Comparison of ENCODE assay signal across 8 cellular contexts in the genomic region with DNA sequence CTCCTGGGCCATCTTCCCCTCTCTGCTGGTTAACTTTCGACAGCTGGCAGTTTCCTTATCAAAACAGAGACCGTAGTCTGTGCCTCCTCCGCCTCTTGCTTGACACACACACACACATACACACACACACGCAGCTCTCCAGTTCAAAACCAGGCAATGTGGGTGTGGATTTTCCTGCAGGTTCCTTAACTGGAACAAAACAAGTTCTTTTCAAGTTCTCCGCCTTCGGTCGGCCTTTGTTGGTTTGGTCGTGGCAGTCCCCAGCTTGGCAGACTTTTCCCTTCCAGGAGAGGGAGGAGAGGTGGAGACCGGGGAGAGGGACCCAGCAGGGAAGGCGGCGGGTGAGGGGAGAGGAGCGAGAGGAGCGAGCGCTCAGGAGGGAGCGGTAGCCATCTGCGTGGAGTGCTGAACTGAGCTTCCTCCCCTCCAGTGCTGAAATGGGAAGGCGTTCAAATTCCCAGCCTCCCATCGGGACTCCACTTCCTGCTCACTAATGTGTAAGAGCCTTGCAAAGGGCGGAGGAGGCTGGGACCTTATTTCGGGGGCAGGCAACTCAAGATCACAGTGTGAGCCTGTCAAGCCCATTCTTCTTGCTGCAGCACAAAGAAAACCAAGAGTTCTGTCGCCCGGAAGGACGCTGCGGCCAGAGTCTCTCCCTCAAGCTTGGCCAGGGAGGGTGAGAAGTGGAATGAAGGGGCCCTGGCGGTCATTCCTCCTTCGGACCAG.
DNase-seq lines count a peak whose midpoint lies in the region; ATAC-seq, FAIRE-seq and TF ChIP-seq lines count a peak whose summit lies in the region.

No MANE protein-coding gene starts in this region.

- ATAC-seq in GM18909 (IDR thresholded peaks at IDR 0.05; ENCODE audit: poor library complexity, unreplicated experiment), result peak; percentile 52

- H3K36me3 ChIP-seq in ACC112 (ENCODE audit: insufficient read depth, low read length) (no peaks in the 10 kb centered on the region), hepatocyte (replicated peaks; ENCODE audit: insufficient read depth, low read depth) (no peaks in the 10 kb centered on the region)

- H4K20me1 ChIP-seq in hepatocyte (ENCODE audit: insufficient read depth, poor library complexity, severe bottlenecking), result no peaks in the 10 kb centered on the region

- peaks cover 21% of the 10 kb centered on the region for H3K79me2 ChIP-seq in ACC112 (ENCODE audit: control insufficient read depth, insufficient read depth, low read length, unreplicated experiment)
- peaks cover 16% of the 10 kb centered on the region for H3K79me2 ChIP-seq in hepatocyte

- FAIRE-seq in D721Med (lab: Jason Lieb, UNC), result no peak

- H3K4me1 ChIP-seq in ACC112 (ENCODE audit: control insufficient read depth, insufficient read depth, low read length, unreplicated experiment) (peaks cover 44% of the 10 kb centered on the region), hepatocyte (ENCODE audit: insufficient read depth) (peaks cover 33% of the 10 kb centered on the region)

- peak; percentile 54 for DNase-seq in NCI-H2227 (lab: John Stamatoyannopoulos, UW; ENCODE audit: unreplicated experiment)
- DNase-seq in astrocyte of the cerebellum (ENCODE audit: low read depth), result peak; percentile 95
- peak; percentile 77 for DNase-seq in hepatocyte (ENCODE audit: low spot score)
- DNase-seq in progenitor cell of endocrine pancreas (ENCODE audit: low spot score, unreplicated experiment), result peak; percentile 31
- no peak for DNase-seq in germinal center (ENCODE audit: low spot score)
- no peak for DNase-seq in D721Med (ENCODE audit: insufficient read length, low spot score)

- peaks cover 7% of the 10 kb centered on the region for H3K36me3 Mint-ChIP-seq in progenitor cell of endocrine pancreas (ENCODE audit: insufficient read depth)

- in situ Hi-C loops in astrocyte of the cerebellum (cut with HindIII; ENCODE audit: low sequenced_read_pairs), result no loop called here

- TF ChIP-seq CTCF in astrocyte of the cerebellum (IDR thresholded peaks at IDR 0.05; ENCODE audit: low read depth, low read length, missing control alignments) (no peak), hepatocyte (IDR thresholded peaks at IDR 0.05; ENCODE audit: poor library complexity) (no peak), progenitor cell of endocrine pancreas (IDR thresholded peaks at IDR 0.05; ENCODE audit: unreplicated experiment) (no peak), D721Med (IDR thresholded peaks at IDR 0.05; ENCODE audit: insufficient read depth, missing control alignments) (no peak)

- H3K27ac ChIP-seq in ACC112 (ENCODE audit: low read depth, low read length), result peak overlapping the region; percentile 4
- peak overlapping the region; percentile 78 for H3K27ac ChIP-seq in hepatocyte

- H3K9me3 ChIP-seq in hepatocyte (ENCODE audit: low read depth), result no peaks in the 10 kb centered on the region

- H3K4me3 ChIP-seq in ACC112 (ENCODE audit: low read depth, low read length) (peak overlapping the region; percentile 83), astrocyte of the cerebellum (ENCODE audit: low read depth, low read length) (peak overlapping the region; percentile 88), hepatocyte (peak overlapping the region; percentile 59)

- no peaks in the 10 kb centered on the region for H3K27me3 ChIP-seq in ACC112 (ENCODE audit: insufficient read depth, low read length)
- no peaks in the 10 kb centered on the region for H3K27me3 ChIP-seq in hepatocyte

- no peaks in the 10 kb centered on the region for H3K9me3 Mint-ChIP-seq in progenitor cell of endocrine pancreas (ENCODE audit: low read depth)

- peak overlapping the region; percentile 79 for H3K4me3 Mint-ChIP-seq in progenitor cell of endocrine pancreas (ENCODE audit: low read depth)

- WGBS in hepatocyte (ENCODE audit: low lambda C conversion rate, missing lambda C conversion rate), result 2% methylated on average over 26 of the region's 26 CpGs

- H3K4me1 Mint-ChIP-seq in progenitor cell of endocrine pancreas (ENCODE audit: low read depth), result peaks cover 70% of the 10 kb centered on the region

- H3K27me3 Mint-ChIP-seq in progenitor cell of endocrine pancreas, result peaks cover 33% of the 10 kb centered on the region

- H3K27ac Mint-ChIP-seq in progenitor cell of endocrine pancreas, result peak overlapping the region; percentile 95

- H3K9me2 ChIP-seq in hepatocyte (replicated peaks; ENCODE audit: insufficient read depth), result no peaks in the 10 kb centered on the region

- peak overlapping the region; percentile 91 for H3K4me2 ChIP-seq in hepatocyte

- peak overlapping the region; percentile 43 for H2AFZ ChIP-seq in ACC112 (ENCODE audit: low read length, unreplicated experiment)
- peak overlapping the region; percentile 46 for H2AFZ ChIP-seq in hepatocyte

Comparison
In these comparisons a context has a peak if more than half of its experiments do, and no peak if none do; other contexts are left out.
1. DNase-seq: peak in NCI-H2227 (single experiment), astrocyte of the cerebellum (single experiment), hepatocyte (single experiment) and progenitor cell of endocrine pancreas (single experiment); none in germinal center (single experiment) and D721Med (single experiment).
2. Peak in every context shown above with its lines, with median percentiles within 50 percentile points of each other: H3K4me3 ChIP-seq.